Comparison of ENCODE assay signal across 8 cellular contexts in genomic region chr22:42300286-42301071, GRCh38.
A peak's percentile ranks its signal among the peaks of the same experiment; 100 is the strongest.
DNase-seq lines count a peak whose midpoint lies in the region; ATAC-seq and TF ChIP-seq lines count a peak whose summit lies in the region.

No MANE protein-coding gene starts in this region.

- H3K27ac ChIP-seq in DND-41 (ENCODE audit: low read length): peak overlapping the region; percentile 76

- TF ChIP-seq CTCF in DND-41 (IDR thresholded peaks at IDR 0.05; ENCODE audit: borderline replicate concordance, extremely low read depth, low read length, poor library complexity, severe bottlenecking): no peak

- peaks cover 12% of the 10 kb centered on the region; the same call in 1 of the 2 replicates for H3K79me2 ChIP-seq in DND-41 (ENCODE audit: insufficient read depth, low read length)

- H3K9ac ChIP-seq in DND-41 (ENCODE audit: low read depth, low read length) (peak overlapping the region; percentile 47), iPS-15b (ENCODE audit: low read depth, low read length) (no peak overlapping the region)

- H3K9me3 ChIP-seq in DND-41 (ENCODE audit: insufficient read depth, low read length, severe bottlenecking) (no peaks in the 10 kb centered on the region), iPS-15b (ENCODE audit: control insufficient read depth, insufficient read depth, low read length) (no peaks in the 10 kb centered on the region)

- H3K4me2 ChIP-seq in DND-41 (ENCODE audit: insufficient read depth, low read length): peak overlapping the region; percentile 65

- no peaks in the 10 kb centered on the region for H3K36me3 ChIP-seq in DND-41 (ENCODE audit: insufficient read depth, low read length)
- H3K36me3 ChIP-seq in iPS-15b (ENCODE audit: control insufficient read depth, insufficient read depth, low read length): no peaks in the 10 kb centered on the region

- H4K20me1 ChIP-seq in DND-41 (ENCODE audit: insufficient read depth, low read length): peaks cover 87% of the 10 kb centered on the region

- H3K4me1 ChIP-seq in DND-41 (ENCODE audit: insufficient read depth, low read length) (peaks cover 35% of the 10 kb centered on the region), iPS-15b (ENCODE audit: control insufficient read depth, insufficient read depth, low read length) (peaks cover 24% of the 10 kb centered on the region)

- H2AFZ ChIP-seq in DND-41 (ENCODE audit: low read depth, low read length): peak overlapping the region; percentile 53; the same call in 1 of the 2 replicates

- H3K27me3 ChIP-seq in DND-41 (ENCODE audit: insufficient read depth, low read length, poor library complexity) (no peaks in the 10 kb centered on the region), iPS-15b (ENCODE audit: control insufficient read depth, insufficient read depth, low read length) (peaks cover 10% of the 10 kb centered on the region)

- H3K4me3 ChIP-seq in DND-41 (ENCODE audit: low read depth in 1 of 2, low read length in 2 of 2) (peak overlapping the region in 1 of 2 experiments; percentile 38; a peak in 2 of 4 replicates), iPS-15b (ENCODE audit: low read depth, low read length) (peak overlapping the region; percentile 41)

- ATAC-seq in DND-41 (ENCODE audit: insufficient read depth, low read depth) (peak; percentile 60), GM21390 (IDR thresholded peaks at IDR 0.05; ENCODE audit: unreplicated experiment) (no peak)

- DNase-seq in DND-41 (peak; percentile 51), HK-2 (ENCODE audit: unreplicated experiment) (peak; percentile 34), COLO829 (ENCODE audit: low spot score) (no peak), glomerular visceral epithelial cell (ENCODE audit: extremely low spot score) (no peak), DMS153 (lab: John Stamatoyannopoulos, UW) (no peak)
- peak; percentile 62 for DNase-seq in activated CD4-positive, alpha-beta T cell treated with anti-CD3 and anti-CD28 coated beads for 48 hours

Comparison
In these comparisons a context has a peak if more than half of its experiments do, and no peak if none do; other contexts are left out.
1. DNase-seq: peak in DND-41 (single experiment), HK-2 (single experiment) and activated CD4-positive, alpha-beta T cell treated with anti-CD3 and anti-CD28 coated beads for 48 hours (single experiment); none in COLO829 (single experiment), glomerular visceral epithelial cell (single experiment) and DMS153 (single experiment).